Comparison of ENCODE assay signal across 17 cellular contexts in the genomic region with DNA sequence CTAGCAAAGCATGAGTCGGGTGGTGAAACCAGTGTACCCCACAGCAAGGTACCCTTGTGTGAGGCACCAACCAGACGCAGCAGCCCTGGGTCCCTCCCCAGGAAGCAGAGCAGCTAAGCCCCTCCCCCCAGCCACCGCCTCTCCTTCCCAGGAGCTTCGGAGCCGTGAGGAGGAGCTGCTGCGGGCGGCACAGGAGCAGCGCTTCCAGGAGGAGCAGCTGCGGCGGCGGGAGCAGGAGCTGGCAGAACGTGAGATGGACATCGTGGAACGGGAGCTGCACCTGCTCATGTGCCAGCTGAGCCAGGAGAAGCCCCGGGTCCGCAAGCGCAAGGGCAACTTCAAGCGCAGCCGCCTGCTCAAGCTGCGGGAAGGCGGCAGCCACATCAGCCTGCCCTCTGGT. TPM values are rescaled to one million over a fixed set of nuclear protein-coding genes. Genes with fewer than 3 reads are reported as not detected.
A peak's percentile ranks its signal among the peaks of the same experiment; 100 is the strongest.
DNase-seq lines count a peak whose midpoint lies in the region; TF ChIP-seq lines count a peak whose summit lies in the region.
"Had no signal": no experiment of that assay in that cellular context is flagged by ENCODE, and none has a peak within 500 bp of the region (broad histone marks: within the 10 kb centered on the region; RNA-seq: fewer than 3 reads in every experiment).

No MANE protein-coding gene starts in this region.

- no peak overlapping the region for H2BK12ac ChIP-seq in mesenchymal stem cell (ENCODE audit: low read length in 2 of 2)

- H3K18ac ChIP-seq in mesenchymal stem cell (ENCODE audit: low read depth in 1 of 2, low read length in 2 of 2): no peak overlapping the region

- H3K4me2 ChIP-seq in mesenchymal stem cell (ENCODE audit: low read length, poor library complexity, severe bottlenecking): no peak overlapping the region
- H3K4me2 ChIP-seq: BLaER1 had no signal

- no peak overlapping the region for H3K14ac ChIP-seq in mesenchymal stem cell (ENCODE audit: low read length in 2 of 2)

- DNase-seq in H7: peak; percentile 78
- no peak for DNase-seq in mesenchymal stem cell
- DNase-seq in NCI-H1694 (lab: John Stamatoyannopoulos, UW): no peak
- no peak for DNase-seq in cortex of kidney (lab: John Stamatoyannopoulos, UW)
- no peak for DNase-seq in WERI-Rb-1
- DNase-seq: Caco-2; CD4-positive, CD25-positive, alpha-beta regulatory T cell; CD8-positive, alpha-beta T cell; DMS153; DND-41 had no signal

- H2BK5ac ChIP-seq in mesenchymal stem cell (ENCODE audit: low read depth, low read length, poor library complexity, severe bottlenecking): no peak overlapping the region

- H4K91ac ChIP-seq in mesenchymal stem cell (ENCODE audit: low read length): peak overlapping the region; percentile 48

- H3K36me3 ChIP-seq in H7 (replicated peaks; ENCODE audit: control insufficient read depth, insufficient read depth, low read length) (no peaks in the 10 kb centered on the region; the same call in 1 of the 2 replicates), HEK293 (ENCODE audit: control insufficient read depth in 2 of 2, insufficient read depth in 1 of 2, low read length in 2 of 2) (peaks cover 47 to 94% of the 10 kb centered on the region in 2 experiments), mesenchymal stem cell (ENCODE audit: control insufficient read depth in 1 of 2, insufficient read depth in 2 of 2, low read depth in 1 of 2, low read length in 2 of 2) (peaks cover 48 to 58% of the 10 kb centered on the region in 2 experiments), WERI-Rb-1 (peaks cover 12% of the 10 kb centered on the region)
- H3K36me3 ChIP-seq: HAP-1 had no signal

- H3K4me1 ChIP-seq in HEK293 (ENCODE audit: control insufficient read depth, insufficient read depth, low read length) (peaks cover 6% of the 10 kb centered on the region; the same call in 1 of the 2 replicates), mesenchymal stem cell (ENCODE audit: control insufficient read depth, insufficient read depth, low read depth, low read length) (no peaks in the 10 kb centered on the region)
- H3K4me1 ChIP-seq: BLaER1, Caco-2, HAP-1 had no signal

- 94% methylated on average over 21 of the region's 21 CpGs for WGBS in mesenchymal stem cell

- no peak overlapping the region for H3K23ac ChIP-seq in mesenchymal stem cell (ENCODE audit: low read length in 2 of 2)

- H3K79me1 ChIP-seq in mesenchymal stem cell (replicated peaks; ENCODE audit: low read length, poor library complexity, severe bottlenecking): no peaks in the 10 kb centered on the region

- H3K27ac ChIP-seq in HEK293 (ENCODE audit: extremely low read depth, low read depth, low read length) (no peak overlapping the region), mesenchymal stem cell (ENCODE audit: low read length, poor library complexity, severe bottlenecking) (no peak overlapping the region), WERI-Rb-1 (no peak overlapping the region)
- H3K27ac ChIP-seq: BLaER1, C4-2B had no signal

- no peak overlapping the region for H2AFZ ChIP-seq in mesenchymal stem cell (ENCODE audit: low read depth, low read length)

- H3K9me3 ChIP-seq in HEK293 (ENCODE audit: control insufficient read depth, insufficient read depth, low read depth, low read length) (no peaks in the 10 kb centered on the region), mesenchymal stem cell (ENCODE audit: control insufficient read depth, low read length) (no peaks in the 10 kb centered on the region), WERI-Rb-1 (ENCODE audit: severe bottlenecking) (no peaks in the 10 kb centered on the region)
- H3K9me3 ChIP-seq: BLaER1, Caco-2, HAP-1 had no signal

- no peak overlapping the region for H3K4ac ChIP-seq in mesenchymal stem cell (ENCODE audit: low read depth in 1 of 2, low read length in 2 of 2)

- no peak overlapping the region for H2AK5ac ChIP-seq in mesenchymal stem cell (ENCODE audit: low read length, severe bottlenecking)

- H4K8ac ChIP-seq in mesenchymal stem cell (ENCODE audit: low read length): no peak overlapping the region

- POLR2A ChIA-PET in HEK293 (lab: Yijun Ruan, JAX): interaction anchor here (0.6 kb wide), 1 partner anchor 81 kb away, joined by 7 read pairs; no protein-coding TSS in a partner anchor

- CTCF ChIA-PET in HEK293 (lab: Yijun Ruan, JAX): interaction anchor here (0.7 to 1.7 kb wide), 3 partner anchors 12 to 65 kb away, joined by 3 to 6 read pairs (median 5); a partner anchor contains a TSS

- H3K4me3 ChIP-seq in H7 (ENCODE audit: insufficient read depth, low read depth, low read length) (no peak overlapping the region), HEK293 (ENCODE audit: low read depth, low read length) (no peak overlapping the region), mesenchymal stem cell (ENCODE audit: insufficient read depth in 1 of 2, low read depth in 1 of 2, low read length in 2 of 2) (no peak overlapping the region), WERI-Rb-1 (ENCODE audit: low read depth, low read length) (no peak overlapping the region)
- H3K4me3 ChIP-seq: BLaER1, HAP-1 had no signal

- no peak overlapping the region for H2BK120ac ChIP-seq in mesenchymal stem cell (ENCODE audit: low read depth, low read length)

- no peak overlapping the region for H3K9ac ChIP-seq in mesenchymal stem cell (ENCODE audit: low read length)
- H3K9ac ChIP-seq: BLaER1 had no signal

- peak overlapping the region; percentile 23 for H2BK15ac ChIP-seq in mesenchymal stem cell (ENCODE audit: low read depth, poor library complexity, severe bottlenecking)

- TF ChIP-seq CTCF in HEK293 (tag by site-specific recombination; IDR thresholded peaks at IDR 0.05) (no peak), WERI-Rb-1 (IDR thresholded peaks at IDR 0.05; ENCODE audit: low read depth, low read length) (no peak)

- H3K27me3 ChIP-seq in H7 (ENCODE audit: control insufficient read depth, insufficient read depth, low read length): no peaks in the 10 kb centered on the region
- H3K27me3 ChIP-seq in mesenchymal stem cell (ENCODE audit: control insufficient read depth in 1 of 2, insufficient read depth in 1 of 2, low read length in 2 of 2): no peaks in the 10 kb centered on the region
- H3K27me3 ChIP-seq in WERI-Rb-1 (ENCODE audit: insufficient read depth, low read depth, severe bottlenecking): no peaks in the 10 kb centered on the region
- H3K27me3 ChIP-seq: BLaER1 had no signal

TF ChIP-seq in HEK293, 187 proteins besides CTCF, POLR2A, EP300 and RAD21:
- TF ChIP-seq ZNF658 (tag by site-specific recombination; IDR thresholded peaks at IDR 0.05): no peak
- TF ChIP-seq, protein P1, sequence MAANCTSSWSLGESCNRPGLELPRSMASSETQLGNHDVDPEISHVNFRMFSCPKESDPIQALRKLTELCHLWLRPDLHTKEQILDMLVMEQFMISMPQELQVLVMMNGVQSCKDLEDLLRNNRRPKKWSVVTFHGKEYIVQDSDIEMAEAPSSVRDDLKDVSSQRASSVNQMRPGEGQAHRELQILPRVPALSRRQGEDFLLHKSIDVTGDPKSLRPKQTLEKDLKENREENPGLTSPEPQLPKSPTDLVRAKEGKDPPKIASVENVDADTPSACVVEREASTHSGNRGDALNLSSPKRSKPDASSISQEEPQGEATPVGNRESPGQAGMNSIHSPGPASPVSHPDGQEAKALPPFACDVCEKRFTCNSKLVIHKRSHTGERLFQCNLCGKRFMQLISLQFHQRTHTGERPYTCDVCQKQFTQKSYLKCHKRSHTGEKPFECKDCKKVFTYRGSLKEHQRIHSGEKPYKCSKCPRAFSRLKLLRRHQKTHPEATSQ (tag by site-specific recombination; IDR thresholded peaks at IDR 0.05): no peak
- TF ChIP-seq ZNF768 (tag by site-specific recombination; IDR thresholded peaks at IDR 0.05): no peak
- TF ChIP-seq, protein P2, sequence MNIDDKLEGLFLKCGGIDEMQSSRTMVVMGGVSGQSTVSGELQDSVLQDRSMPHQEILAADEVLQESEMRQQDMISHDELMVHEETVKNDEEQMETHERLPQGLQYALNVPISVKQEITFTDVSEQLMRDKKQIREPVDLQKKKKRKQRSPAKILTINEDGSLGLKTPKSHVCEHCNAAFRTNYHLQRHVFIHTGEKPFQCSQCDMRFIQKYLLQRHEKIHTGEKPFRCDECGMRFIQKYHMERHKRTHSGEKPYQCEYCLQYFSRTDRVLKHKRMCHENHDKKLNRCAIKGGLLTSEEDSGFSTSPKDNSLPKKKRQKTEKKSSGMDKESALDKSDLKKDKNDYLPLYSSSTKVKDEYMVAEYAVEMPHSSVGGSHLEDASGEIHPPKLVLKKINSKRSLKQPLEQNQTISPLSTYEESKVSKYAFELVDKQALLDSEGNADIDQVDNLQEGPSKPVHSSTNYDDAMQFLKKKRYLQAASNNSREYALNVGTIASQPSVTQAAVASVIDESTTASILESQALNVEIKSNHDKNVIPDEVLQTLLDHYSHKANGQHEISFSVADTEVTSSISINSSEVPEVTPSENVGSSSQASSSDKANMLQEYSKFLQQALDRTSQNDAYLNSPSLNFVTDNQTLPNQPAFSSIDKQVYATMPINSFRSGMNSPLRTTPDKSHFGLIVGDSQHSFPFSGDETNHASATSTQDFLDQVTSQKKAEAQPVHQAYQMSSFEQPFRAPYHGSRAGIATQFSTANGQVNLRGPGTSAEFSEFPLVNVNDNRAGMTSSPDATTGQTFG (tag by site-specific recombination; IDR thresholded peaks at IDR 0.05; ENCODE audit: borderline replicate concordance): no peak
- peak; percentile 43; the same call in 1 of the 2 replicates for TF ChIP-seq ZNF600 (tag by site-specific recombination; IDR thresholded peaks at IDR 0.05)
- no peak for TF ChIP-seq ZNF121 (tag by site-specific recombination; IDR thresholded peaks at IDR 0.05)

RNA-seq across cellular contexts. Expression of a gene that starts 12.4 kb away (rescaled TPM):
- total RNA-seq in H7 (2014; rRNA removed; shearing (Covaris generic)): not detected in 2 replicates
- polyA plus RNA-seq in mesenchymal stem cell (2013, experiment 1 of 2): not detected
- not detected for polyA plus RNA-seq in mesenchymal stem cell (2013, experiment 2 of 2)
- total RNA-seq: A172; A673; Caco-2; CD4-positive, CD25-positive, alpha-beta regulatory T cell; CD8-positive, alpha-beta T cell; H1 had no signal
- polyA plus RNA-seq: CD4-positive, CD25-positive, alpha-beta regulatory T cell had no signal

RNA-seq across cellular contexts. Expression of a gene that starts 14.5 kb away (rescaled TPM):
- total RNA-seq in H7 (2014; rRNA removed; shearing (Covaris generic)): 16.7 and 24.5 TPM in 2 replicates
- 5.2 TPM for polyA plus RNA-seq in mesenchymal stem cell (2013, experiment 1 of 2)
- polyA plus RNA-seq in mesenchymal stem cell (2013, experiment 2 of 2): 4.8 TPM

RNA-seq across cellular contexts. Expression of a gene that starts 20.7 kb away (rescaled TPM):
- total RNA-seq in H7 (2014; rRNA removed; shearing (Covaris generic)): 0.87 TPM in 1 of 2 replicates, not detected in the other
- polyA plus RNA-seq in mesenchymal stem cell (2013, experiment 1 of 2): 0.12 TPM
- polyA plus RNA-seq in mesenchymal stem cell (2013, experiment 2 of 2): 0.05 TPM
- total RNA-seq: A172 had no signal
